26 cellular contexts compared by ENCODE assay signal in genomic region chr6:43460032-43460431, GRCh38. TPM values are rescaled to one million over a fixed set of nuclear protein-coding genes. Genes with fewer than 3 reads are reported as not detected.
DNase-seq lines count a peak whose midpoint lies in the region; ATAC-seq, FAIRE-seq and TF ChIP-seq lines count a peak whose summit lies in the region.
"Had no signal": no experiment of that assay in that cellular context is flagged by ENCODE, and none has a peak within 500 bp of the region (broad histone marks: within the 10 kb centered on the region; RNA-seq: fewer than 3 reads in every experiment).

No MANE protein-coding gene starts in this region.

- no TSS peak for BruUV-seq in HepG2 (replicated peaks; lab: Mats Ljungman, UMichigan)

- no peak for TF ChIP-seq RAD21 in HepG2 (CRISPR knock-in tag; IDR thresholded peaks at IDR 0.05)

- DNase-seq in HepG2 (ENCODE audit: low spot score): no peak
- no peak for DNase-seq in right lobe of liver
- DNase-seq in osteoblast (ENCODE audit: insufficient read length, low spot score, missing footprints): peak; percentile 53
- DNase-seq in NCI-H526 treated with DMSO at 0.1 percent for 48 hours (lab: John Stamatoyannopoulos, UW): no peak
- DNase-seq: 8988T; ACHN; BE2C; C1 segment of cervical spinal cord; CD4-positive, alpha-beta memory T cell; CD8-positive, alpha-beta memory T cell; COR-L47; DMS 273 treated with DMSO at 0.1 percent for 48 hours; DMS153; DMS53; DMS79; DND-41; EL; GDM1 had no signal

- no peaks in the 10 kb centered on the region for H3K36me3 ChIP-seq in HepG2 (replicated peaks in 1 of 2; ENCODE audit: control insufficient read depth in 1 of 2, insufficient read depth in 2 of 2, low read length in 2 of 2)
- H3K36me3 ChIP-seq in right lobe of liver: no peaks in the 10 kb centered on the region
- H3K36me3 ChIP-seq in osteoblast (ENCODE audit: insufficient read depth, low read length): no peaks in the 10 kb centered on the region
- H3K36me3 ChIP-seq: BE2C, BLaER1 had no signal

- CTCF ChIA-PET in HepG2 (lab: Yijun Ruan, JAX; ENCODE audit: low intra/inter-chr PET ratio, low total read pairs): no interaction called here

- no peak overlapping the region for H2AFZ ChIP-seq in HepG2 (ENCODE audit: low read length)
- H2AFZ ChIP-seq in osteoblast (ENCODE audit: low read length): no peak overlapping the region

- WGBS in HepG2 (ENCODE audit: low lambda C conversion rate): 44% methylated on average over 3 of the region's 4 CpGs
- WGBS in right lobe of liver (ENCODE audit: insufficient coverage, low coverage, low lambda C conversion rate, missing lambda C conversion rate): 66% methylated on average over 4 of the region's 4 CpGs

- POLR2A ChIA-PET in HepG2 (lab: Yijun Ruan, JAX): interaction anchor here (0.8 to 1.9 kb wide), 3 partner anchors 18 to 37 kb away, joined by 3 to 5 read pairs (median 4); partner anchors contain the start of gene TJAP1

- intact Hi-C loops in HepG2 (cut with micrococcal nuclease; ENCODE audit: unreplicated experiment) (no loop called here), right lobe of liver (cut with DNase I) (no loop called here)

- peaks cover 0 to 5% of the 10 kb centered on the region in 2 experiments; a peak in 3 of 5 replicates for H3K27me3 ChIP-seq in HepG2 (ENCODE audit: control insufficient read depth in 1 of 2, insufficient read depth in 2 of 2, low read length in 2 of 2)
- H3K27me3 ChIP-seq in right lobe of liver: peaks cover 0 to 4% of the 10 kb centered on the region in 2 donors
- H3K27me3 ChIP-seq in osteoblast (ENCODE audit: insufficient read depth, low read length): peaks cover 25% of the 10 kb centered on the region

- H4K20me1 ChIP-seq in HepG2 (ENCODE audit: insufficient read depth, low read length) (no peaks in the 10 kb centered on the region), osteoblast (ENCODE audit: insufficient read depth, low read length) (no peaks in the 10 kb centered on the region)

- H3K4me2 ChIP-seq in HepG2 (ENCODE audit: low read depth, low read length): no peak overlapping the region
- H3K4me2 ChIP-seq in osteoblast (ENCODE audit: insufficient read depth, low read length): no peak overlapping the region
- H3K4me2 ChIP-seq: BLaER1 had no signal

- no peak for FAIRE-seq in HepG2 (lab: Jason Lieb, UNC)
- FAIRE-seq: A204.1, GM12892, GM18507 had no signal

- H3K4me1 ChIP-seq in HepG2 (ENCODE audit: insufficient read depth, low read length): peaks cover 20% of the 10 kb centered on the region
- H3K4me1 ChIP-seq in right lobe of liver: peaks cover 0 to 9% (median 0%) of the 10 kb centered on the region in 4 donors
- H3K4me1 ChIP-seq in osteoblast (ENCODE audit: insufficient read depth, low read length): no peaks in the 10 kb centered on the region
- H3K4me1 ChIP-seq: BE2C, BLaER1 had no signal

- no peak for TF ChIP-seq POLR2A in HepG2 (IDR thresholded peaks at IDR 0.05; ENCODE audit: insufficient read depth in 1 of 2, low read depth in 2 of 2, low read length in 2 of 2)
- no peak for TF ChIP-seq POLR2A in right lobe of liver (IDR thresholded peaks at IDR 0.05)

- H3K4me3 ChIP-seq in HepG2 (replicated peaks in 1 of 3; ENCODE audit: insufficient read depth in 1 of 3, low read depth in 2 of 3, low read length in 3 of 3): no peak overlapping the region
- no peak overlapping the region for H3K4me3 ChIP-seq in right lobe of liver
- no peak overlapping the region for H3K4me3 ChIP-seq in osteoblast (ENCODE audit: insufficient read depth, low read length)
- H3K4me3 ChIP-seq: BLaER1, GM12878 had no signal

- in situ Hi-C loops in HepG2 (cut with HindIII; ENCODE audit: extremely low pct_ligation_motif_present, low pct_unique_long_range_greater_than_20kb): no loop called here

- TF ChIP-seq EP300 in HepG2 (IDR thresholded peaks at IDR 0.05; ENCODE audit: low read depth in 2 of 2, low read length in 2 of 2): no peak
- no peak for TF ChIP-seq EP300 in HepG2 (CRISPR knock-in tag; IDR thresholded peaks at IDR 0.05; ENCODE audit: borderline replicate concordance)

- no peaks in the 10 kb centered on the region for H3K9me3 ChIP-seq in HepG2 (ENCODE audit: low read length)
- no peaks in the 10 kb centered on the region for H3K9me3 ChIP-seq in right lobe of liver
- no peaks in the 10 kb centered on the region for H3K9me3 ChIP-seq in osteoblast (ENCODE audit: low read depth, low read length)
- H3K9me3 ChIP-seq: BE2C, BLaER1 had no signal

- H3K27ac ChIP-seq in HepG2 (ENCODE audit: extremely low read length, insufficient read depth, low read length): no peak overlapping the region
- no peak overlapping the region for H3K27ac ChIP-seq in right lobe of liver
- H3K27ac ChIP-seq in osteoblast (ENCODE audit: low read depth, low read length): no peak overlapping the region
- H3K27ac ChIP-seq: BLaER1 had no signal

- TF ChIP-seq CTCF in HepG2 (CRISPR knock-in tag; IDR thresholded peaks at IDR 0.05) (no peak), right lobe of liver (IDR thresholded peaks at IDR 0.05) (no peak), osteoblast (IDR thresholded peaks at IDR 0.05; ENCODE audit: extremely low read depth, low read depth, low read length) (no peak)

- H3K79me2 ChIP-seq in HepG2 (ENCODE audit: insufficient read depth, low read length) (no peaks in the 10 kb centered on the region), osteoblast (ENCODE audit: insufficient read depth, low read length) (no peaks in the 10 kb centered on the region)

- no peak for ATAC-seq in HepG2
- ATAC-seq in right lobe of liver: no peak
- ATAC-seq: GM12878 had no signal

- H3K9ac ChIP-seq in HepG2 (ENCODE audit: insufficient read depth, low read depth, low read length): no peak overlapping the region
- H3K9ac ChIP-seq: BLaER1 had no signal

RNA-seq across cellular contexts. Expression of gene DLK2, which starts 4.7 kb away (rescaled TPM):
- 0.74 and 1.2 TPM in 2 replicates for total RNA-seq in HepG2 (2016; rRNA removed; fragmentation: Illumina TruSeq; extraction: Trizol)
- 0.62 and 0.81 TPM in 2 replicates for total RNA-seq in HepG2 (2016; cell fraction: cytosol; rRNA removed; fragmentation: Illumina TruSeq; extraction: Trizol; ENCODE audit: low read depth)
- 1.1 and 1.4 TPM in 2 replicates for total RNA-seq in HepG2 (2016; cell fraction: insoluble cytoplasmic fraction; rRNA removed; fragmentation: Illumina TruSeq; extraction: Trizol)
- 0.71 and 1.7 TPM in 2 replicates for total RNA-seq in HepG2 (2016; cell fraction: membrane; rRNA removed; fragmentation: Illumina TruSeq; extraction: Trizol)
- total RNA-seq in HepG2 (2016; cell fraction: nucleus; rRNA removed; fragmentation: Illumina TruSeq; extraction: Trizol): 0.81 TPM in 2 replicates
- polyA plus RNA-seq in HepG2 (2011; rRNA removed): 3.8 and 5.9 TPM in 2 replicates
- 5.4 and 6.3 TPM in 2 replicates for polyA plus RNA-seq in HepG2 (2011; cell fraction: cytosol; rRNA removed)
- polyA plus RNA-seq in HepG2 (2011; cell fraction: nucleus; rRNA removed): 5.7 and 8.0 TPM in 2 replicates
- 3.9 and 4.0 TPM in 2 replicates for polyA plus RNA-seq in HepG2 (2012)
- 1.2 TPM in 2 replicates for polyA plus RNA-seq in HepG2 (2016; cell fraction: cytosol; fragmentation: Illumina TruSeq; extraction: Trizol; ENCODE audit: low read depth)
- 0.61 and 0.65 TPM in 2 replicates for polyA plus RNA-seq in HepG2 (2016; cell fraction: insoluble cytoplasmic fraction; fragmentation: Illumina TruSeq; extraction: Trizol; ENCODE audit: low read depth)
- 1.1 and 2.0 TPM in 2 replicates for polyA plus RNA-seq in HepG2 (2016; cell fraction: membrane; fragmentation: Illumina TruSeq; extraction: Trizol; ENCODE audit: low read depth)
- polyA plus RNA-seq in HepG2 (2016; cell fraction: nucleus; fragmentation: Illumina TruSeq; extraction: Trizol; ENCODE audit: insufficient read depth, low read depth): 1.5 and 2.0 TPM in 2 replicates
- 2.9 and 10.0 TPM in 2 replicates for polyA minus RNA-seq in HepG2 (2011; rRNA and poly(A)+ RNA removed; ENCODE audit: low replicate concordance)
- 2.9 and 3.3 TPM in 2 replicates for polyA minus RNA-seq in HepG2 (2011; cell fraction: cytosol; rRNA and poly(A)+ RNA removed)
- polyA minus RNA-seq in HepG2 (2011; cell fraction: nucleus; rRNA and poly(A)+ RNA removed): 1.7 TPM in 2 replicates
- total RNA-seq in right lobe of liver: under 1 TPM in 1 of 6 experiments, not detected in 5; 0.13 TPM
- 0.29 TPM in 1 of 2 replicates, not detected in the other for total RNA-seq in osteoblast
- polyA plus RNA-seq: CD14-positive monocyte had no signal

RNA-seq across cellular contexts. Expression of gene TJAP1, which starts 17.3 kb away (rescaled TPM):
- total RNA-seq in HepG2 (2016; rRNA removed; fragmentation: Illumina TruSeq; extraction: Trizol) (10.2 and 15.7 TPM in 2 replicates), right lobe of liver (10 to 100 TPM in 5 of 6 experiments, 1 to 10 TPM in 1; 9.2 to 16.0 (median 12.9) TPM), osteoblast (14.5 and 16.2 TPM in 2 replicates)
- total RNA-seq in HepG2 (2016; cell fraction: cytosol; rRNA removed; fragmentation: Illumina TruSeq; extraction: Trizol; ENCODE audit: low read depth): 6.4 and 7.2 TPM in 2 replicates
- total RNA-seq in HepG2 (2016; cell fraction: insoluble cytoplasmic fraction; rRNA removed; fragmentation: Illumina TruSeq; extraction: Trizol): 12.5 and 16.8 TPM in 2 replicates
- total RNA-seq in HepG2 (2016; cell fraction: membrane; rRNA removed; fragmentation: Illumina TruSeq; extraction: Trizol): 7.9 and 8.5 TPM in 2 replicates
- 22.6 and 23.5 TPM in 2 replicates for total RNA-seq in HepG2 (2016; cell fraction: nucleus; rRNA removed; fragmentation: Illumina TruSeq; extraction: Trizol)
- polyA plus RNA-seq in HepG2 (2011; rRNA removed): 41.6 and 48.3 TPM in 2 replicates
- polyA plus RNA-seq in HepG2 (2011; cell fraction: cytosol; rRNA removed): 19.2 and 22.0 TPM in 2 replicates
- polyA plus RNA-seq in HepG2 (2011; cell fraction: nucleus; rRNA removed): 220 TPM in 2 replicates
- 27.3 and 28.6 TPM in 2 replicates for polyA plus RNA-seq in HepG2 (2012)
- polyA plus RNA-seq in HepG2 (2016; cell fraction: cytosol; fragmentation: Illumina TruSeq; extraction: Trizol; ENCODE audit: low read depth): 2.1 and 2.3 TPM in 2 replicates
- polyA plus RNA-seq in HepG2 (2016; cell fraction: insoluble cytoplasmic fraction; fragmentation: Illumina TruSeq; extraction: Trizol; ENCODE audit: low read depth): 13.6 and 18.5 TPM in 2 replicates
- 6.4 and 6.8 TPM in 2 replicates for polyA plus RNA-seq in HepG2 (2016; cell fraction: membrane; fragmentation: Illumina TruSeq; extraction: Trizol; ENCODE audit: low read depth)
- polyA plus RNA-seq in HepG2 (2016; cell fraction: nucleus; fragmentation: Illumina TruSeq; extraction: Trizol; ENCODE audit: insufficient read depth, low read depth): 89.6 and 90.5 TPM in 2 replicates
- polyA minus RNA-seq in HepG2 (2011; rRNA and poly(A)+ RNA removed; ENCODE audit: low replicate concordance): 17.3 and 27.1 TPM in 2 replicates
- 9.3 and 9.7 TPM in 2 replicates for polyA minus RNA-seq in HepG2 (2011; cell fraction: cytosol; rRNA and poly(A)+ RNA removed)
- 38.8 and 46.0 TPM in 2 replicates for polyA minus RNA-seq in HepG2 (2011; cell fraction: nucleus; rRNA and poly(A)+ RNA removed)

RNA-seq across cellular contexts. Expression of gene ABCC10, which starts 32.7 kb away (rescaled TPM):
- total RNA-seq in HepG2 (2016; rRNA removed; fragmentation: Illumina TruSeq; extraction: Trizol) (11.2 and 24.3 TPM in 2 replicates), right lobe of liver (10 to 100 TPM in 1 of 6 experiments, 1 to 10 TPM in 5; 5.8 to 10.7 (median 7.5) TPM), osteoblast (26.4 and 27.1 TPM in 2 replicates)
- total RNA-seq in HepG2 (2016; cell fraction: cytosol; rRNA removed; fragmentation: Illumina TruSeq; extraction: Trizol; ENCODE audit: low read depth): 3.0 and 3.3 TPM in 2 replicates
- total RNA-seq in HepG2 (2016; cell fraction: insoluble cytoplasmic fraction; rRNA removed; fragmentation: Illumina TruSeq; extraction: Trizol): 8.8 and 26.6 TPM in 2 replicates
- total RNA-seq in HepG2 (2016; cell fraction: membrane; rRNA removed; fragmentation: Illumina TruSeq; extraction: Trizol): 6.5 and 8.3 TPM in 2 replicates
- 31.0 and 40.1 TPM in 2 replicates for total RNA-seq in HepG2 (2016; cell fraction: nucleus; rRNA removed; fragmentation: Illumina TruSeq; extraction: Trizol)
- 16.0 and 24.1 TPM in 2 replicates for polyA plus RNA-seq in HepG2 (2011; rRNA removed)
- 11.8 and 12.5 TPM in 2 replicates for polyA plus RNA-seq in HepG2 (2011; cell fraction: cytosol; rRNA removed)
- 91.9 and 94.6 TPM in 2 replicates for polyA plus RNA-seq in HepG2 (2011; cell fraction: nucleus; rRNA removed)
- polyA plus RNA-seq in HepG2 (2012): 11.7 and 19.9 TPM in 2 replicates
- 3.1 and 3.3 TPM in 2 replicates for polyA plus RNA-seq in HepG2 (2016; cell fraction: cytosol; fragmentation: Illumina TruSeq; extraction: Trizol; ENCODE audit: low read depth)
- 5.9 and 7.7 TPM in 2 replicates for polyA plus RNA-seq in HepG2 (2016; cell fraction: insoluble cytoplasmic fraction; fragmentation: Illumina TruSeq; extraction: Trizol; ENCODE audit: low read depth)
- polyA plus RNA-seq in HepG2 (2016; cell fraction: membrane; fragmentation: Illumina TruSeq; extraction: Trizol; ENCODE audit: low read depth): 3.2 and 4.6 TPM in 2 replicates
- 59.5 and 67.0 TPM in 2 replicates for polyA plus RNA-seq in HepG2 (2016; cell fraction: nucleus; fragmentation: Illumina TruSeq; extraction: Trizol; ENCODE audit: insufficient read depth, low read depth)
- 17.7 and 40.9 TPM in 2 replicates for polyA minus RNA-seq in HepG2 (2011; rRNA and poly(A)+ RNA removed; ENCODE audit: low replicate concordance)
- polyA minus RNA-seq in HepG2 (2011; cell fraction: cytosol; rRNA and poly(A)+ RNA removed): 14.1 and 14.5 TPM in 2 replicates
- 36.8 and 38.7 TPM in 2 replicates for polyA minus RNA-seq in HepG2 (2011; cell fraction: nucleus; rRNA and poly(A)+ RNA removed)

RNA-seq across cellular contexts. Expression of gene LRRC73, which starts 50.1 kb away (rescaled TPM):
- total RNA-seq in HepG2 (2016; rRNA removed; fragmentation: Illumina TruSeq; extraction: Trizol): 0.11 and 0.17 TPM in 2 replicates
- 0.20 TPM in 1 of 2 replicates, not detected in the other for total RNA-seq in HepG2 (2016; cell fraction: cytosol; rRNA removed; fragmentation: Illumina TruSeq; extraction: Trizol; ENCODE audit: low read depth)
- total RNA-seq in HepG2 (2016; cell fraction: insoluble cytoplasmic fraction; rRNA removed; fragmentation: Illumina TruSeq; extraction: Trizol): 0.16 and 0.22 TPM in 2 replicates
- 0.25 and 0.45 TPM in 2 replicates for total RNA-seq in HepG2 (2016; cell fraction: membrane; rRNA removed; fragmentation: Illumina TruSeq; extraction: Trizol)
- 0.28 TPM in 1 of 2 replicates, not detected in the other for total RNA-seq in HepG2 (2016; cell fraction: nucleus; rRNA removed; fragmentation: Illumina TruSeq; extraction: Trizol)
- polyA plus RNA-seq in HepG2 (2011; rRNA removed): 0.08 and 0.12 TPM in 2 replicates
- polyA plus RNA-seq in HepG2 (2011; cell fraction: cytosol; rRNA removed): 0.05 and 0.11 TPM in 2 replicates
- 0.28 and 0.39 TPM in 2 replicates for polyA plus RNA-seq in HepG2 (2011; cell fraction: nucleus; rRNA removed)
- polyA plus RNA-seq in HepG2 (2012): 0.12 and 0.17 TPM in 2 replicates
- 0.10 and 0.14 TPM in 2 replicates for polyA plus RNA-seq in HepG2 (2016; cell fraction: cytosol; fragmentation: Illumina TruSeq; extraction: Trizol; ENCODE audit: low read depth)
- 0.19 and 0.41 TPM in 2 replicates for polyA plus RNA-seq in HepG2 (2016; cell fraction: insoluble cytoplasmic fraction; fragmentation: Illumina TruSeq; extraction: Trizol; ENCODE audit: low read depth)
- polyA plus RNA-seq in HepG2 (2016; cell fraction: membrane; fragmentation: Illumina TruSeq; extraction: Trizol; ENCODE audit: low read depth): 0.17 and 0.19 TPM in 2 replicates
- not detected in 2 replicates for polyA plus RNA-seq in HepG2 (2016; cell fraction: nucleus; fragmentation: Illumina TruSeq; extraction: Trizol; ENCODE audit: insufficient read depth, low read depth)
- 0.06 and 0.09 TPM in 2 replicates for polyA minus RNA-seq in HepG2 (2011; rRNA and poly(A)+ RNA removed; ENCODE audit: low replicate concordance)
- not detected in 2 replicates for polyA minus RNA-seq in HepG2 (2011; cell fraction: cytosol; rRNA and poly(A)+ RNA removed)
- 0.50 and 0.77 TPM in 2 replicates for polyA minus RNA-seq in HepG2 (2011; cell fraction: nucleus; rRNA and poly(A)+ RNA removed)
- under 1 TPM in 5 of 6 experiments, not detected in 1; 0.12 to 0.43 (median 0.26) TPM for total RNA-seq in right lobe of liver
- total RNA-seq in osteoblast: 0.36 and 0.59 TPM in 2 replicates
- total RNA-seq: Daoy had no signal
- polyA plus RNA-seq: CD14-positive monocyte; CD4-positive, alpha-beta memory T cell; CD4-positive, CD25-positive, alpha-beta regulatory T cell; CD8-positive, alpha-beta memory T cell; GM12878 had no signal

RNA-seq across cellular contexts. Expression of gene YIPF3, which starts 56.7 kb away (rescaled TPM):
- total RNA-seq in HepG2 (2016; rRNA removed; fragmentation: Illumina TruSeq; extraction: Trizol) (51.2 and 107 TPM in 2 replicates), right lobe of liver (10 to 100 TPM; 58.9 to 70.0 (median 62.7) TPM), osteoblast (98.8 and 126 TPM in 2 replicates)
- 19.3 and 20.8 TPM in 2 replicates for total RNA-seq in HepG2 (2016; cell fraction: cytosol; rRNA removed; fragmentation: Illumina TruSeq; extraction: Trizol; ENCODE audit: low read depth)
- total RNA-seq in HepG2 (2016; cell fraction: insoluble cytoplasmic fraction; rRNA removed; fragmentation: Illumina TruSeq; extraction: Trizol): 52.6 and 108 TPM in 2 replicates
- 31.6 and 33.9 TPM in 2 replicates for total RNA-seq in HepG2 (2016; cell fraction: membrane; rRNA removed; fragmentation: Illumina TruSeq; extraction: Trizol)
- 73.3 and 83.7 TPM in 2 replicates for total RNA-seq in HepG2 (2016; cell fraction: nucleus; rRNA removed; fragmentation: Illumina TruSeq; extraction: Trizol)
- 206 and 248 TPM in 2 replicates for polyA plus RNA-seq in HepG2 (2011; rRNA removed)
- polyA plus RNA-seq in HepG2 (2011; cell fraction: cytosol; rRNA removed): 157 and 165 TPM in 2 replicates
- 258 and 264 TPM in 2 replicates for polyA plus RNA-seq in HepG2 (2011; cell fraction: nucleus; rRNA removed)
- polyA plus RNA-seq in HepG2 (2012): 74.4 and 84.6 TPM in 2 replicates
- polyA plus RNA-seq in HepG2 (2016; cell fraction: cytosol; fragmentation: Illumina TruSeq; extraction: Trizol; ENCODE audit: low read depth): 20.5 and 25.2 TPM in 2 replicates
- polyA plus RNA-seq in HepG2 (2016; cell fraction: insoluble cytoplasmic fraction; fragmentation: Illumina TruSeq; extraction: Trizol; ENCODE audit: low read depth): 66.6 and 70.3 TPM in 2 replicates
- polyA plus RNA-seq in HepG2 (2016; cell fraction: membrane; fragmentation: Illumina TruSeq; extraction: Trizol; ENCODE audit: low read depth): 36.5 and 37.7 TPM in 2 replicates
- polyA plus RNA-seq in HepG2 (2016; cell fraction: nucleus; fragmentation: Illumina TruSeq; extraction: Trizol; ENCODE audit: insufficient read depth, low read depth): 171 and 181 TPM in 2 replicates
- 223 and 558 TPM in 2 replicates for polyA minus RNA-seq in HepG2 (2011; rRNA and poly(A)+ RNA removed; ENCODE audit: low replicate concordance)
- polyA minus RNA-seq in HepG2 (2011; cell fraction: cytosol; rRNA and poly(A)+ RNA removed): 65.6 and 67.3 TPM in 2 replicates
- polyA minus RNA-seq in HepG2 (2011; cell fraction: nucleus; rRNA and poly(A)+ RNA removed): 65.1 and 74.2 TPM in 2 replicates
